ENCODE assay signal across 8 cellular contexts in genomic region chr3:94336076-94336741, GRCh38.
A peak's percentile ranks its signal among the peaks of the same experiment; 100 is the strongest.
DNase-seq lines count a peak whose midpoint lies in the region; ATAC-seq and TF ChIP-seq lines count a peak whose summit lies in the region.

No MANE protein-coding gene starts in this region.

- no peaks in the 10 kb centered on the region for H3K9me3 ChIP-seq in prostate gland

- intact Hi-C loops in prostate gland (cut with DNase I): no loop called here

- 58% methylated on average over 3 of the region's 3 CpGs for WGBS in prostate gland

- TF ChIP-seq CTCF in GM13977 (IDR thresholded peaks at IDR 0.05; ENCODE audit: extremely low read depth, insufficient read depth, missing control alignments) (peak; percentile 41), prostate gland (IDR thresholded peaks at IDR 0.05) (peak in 2 of 4 experiments; percentile 44 to 56)

- in situ Hi-C loops in GM13977 (cut with MboI; ENCODE audit: low pct_unique_long_range_greater_than_20kb, low sequenced_read_pairs, unreplicated experiment): no loop called here

- no peaks in the 10 kb centered on the region for H3K36me3 ChIP-seq in prostate gland

- no peak overlapping the region for H3K4me3 ChIP-seq in prostate gland

- H3K4me1 ChIP-seq in prostate gland (replicated peaks): no peaks in the 10 kb centered on the region

- no peak for DNase-seq in GM13977 (ENCODE audit: low spot score)
- DNase-seq in NCI-H748 treated with DMSO at 0.1 percent for 48 hours (lab: John Stamatoyannopoulos, UW): peak; percentile 3
- peak; percentile 50 for DNase-seq in fibroblast of peridontal ligament (ENCODE audit: extremely low read depth)
- DNase-seq in prostate gland (ENCODE audit: low spot score): peak; percentile 6
- no peak for DNase-seq in GM19240 (ENCODE audit: insufficient read length, low spot score)

- ATAC-seq in GM18858 (IDR thresholded peaks at IDR 0.05; ENCODE audit: unreplicated experiment) (no peak), GM19395 (IDR thresholded peaks at IDR 0.05; ENCODE audit: unreplicated experiment) (no peak), HG02852 (IDR thresholded peaks at IDR 0.05; ENCODE audit: unreplicated experiment) (no peak)

- H3K27ac ChIP-seq in prostate gland: no peak overlapping the region

- no peaks in the 10 kb centered on the region for H3K27me3 ChIP-seq in prostate gland (replicated peaks; ENCODE audit: insufficient read depth)

- TF ChIP-seq POLR2A in prostate gland (IDR thresholded peaks at IDR 0.05): no peak

Comparison
In these comparisons a context has a peak if more than half of its experiments do, and no peak if none do; other contexts are left out.
1. DNase-seq: peak in NCI-H748 treated with DMSO at 0.1 percent for 48 hours (single experiment), fibroblast of peridontal ligament (single experiment) and prostate gland (single experiment); none in GM13977 (single experiment) and GM19240 (single experiment).